ENCODE assay signal across 11 cellular contexts in genomic region chr14:23512156-23512555, GRCh38. TPM values are rescaled to one million over a fixed set of nuclear protein-coding genes. Genes with fewer than 3 reads are reported as not detected.
A peak's percentile ranks its signal among the peaks of the same experiment; 100 is the strongest.
DNase-seq lines count a peak whose midpoint lies in the region; TF ChIP-seq lines count a peak whose summit lies in the region.
"Had no signal": no experiment of that assay in that cellular context is flagged by ENCODE, and none has a peak within 500 bp of the region (broad histone marks: within the 10 kb centered on the region; RNA-seq: fewer than 3 reads in every experiment).

No MANE protein-coding gene starts in this region.

- no peaks in the 10 kb centered on the region for H3K4me1 Mint-ChIP-seq in chondrocyte (ENCODE audit: low read depth)
- H3K4me1 Mint-ChIP-seq: neural crest cell had no signal

- in situ Hi-C loops in astrocyte of the spinal cord (cut with HindIII; ENCODE audit: low sequenced_read_pairs): no loop called here

- peak overlapping the region; percentile 22 for H3K4me3 ChIP-seq in astrocyte of the spinal cord (ENCODE audit: low read depth, low read length)
- H3K4me3 ChIP-seq: cardiac muscle cell had no signal

- peak overlapping the region; percentile 68 for H3K27ac ChIP-seq in temporal lobe (ENCODE audit: low read depth, low read length)
- H3K27ac ChIP-seq: cardiac muscle cell had no signal

- peaks cover 5% of the 10 kb centered on the region for H3K36me3 Mint-ChIP-seq in chondrocyte (ENCODE audit: low read depth)

- H3K27me3 Mint-ChIP-seq in chondrocyte (ENCODE audit: low read depth): no peaks in the 10 kb centered on the region

- no peak for TF ChIP-seq CTCF in astrocyte of the spinal cord (IDR thresholded peaks at IDR 0.05; ENCODE audit: low read depth, low read length)
- no peak for TF ChIP-seq CTCF in chondrocyte (IDR thresholded peaks at IDR 0.05)

- H3K4me3 Mint-ChIP-seq in chondrocyte (ENCODE audit: unreplicated experiment): no peak overlapping the region
- H3K4me3 Mint-ChIP-seq: neural crest cell had no signal

- H3K9me3 Mint-ChIP-seq in chondrocyte (ENCODE audit: low read depth): no peaks in the 10 kb centered on the region
- H3K9me3 Mint-ChIP-seq: neural crest cell had no signal

- DNase-seq in activated T-cell treated with anti-CD3 and anti-CD28 coated beads for 48 hours (ENCODE audit: low read depth) (peak; percentile 1), activated T-cell treated with anti-CD3 and anti-CD28 coated beads for 4 hours (no peak), NCI-H748 treated with DMSO at 0.1 percent for 48 hours (lab: John Stamatoyannopoulos, UW) (peak; percentile 34), astrocyte of the spinal cord (ENCODE audit: low read depth, low spot score) (no peak), chondrocyte (ENCODE audit: low spot score) (no peak), HPDE6-E6E7 (ENCODE audit: extremely low spot score) (no peak)
- no peak for DNase-seq in stimulated activated naive CD4-positive, alpha-beta T cell treated with Interleukin-2 at 50 U/mL for 16 hours (lab: John Stamatoyannopoulos, UW)
- DNase-seq: AML-193 had no signal

- H3K27ac Mint-ChIP-seq in chondrocyte (ENCODE audit: unreplicated experiment): no peak overlapping the region

RNA-seq across cellular contexts. Expression of gene ZFHX2, which starts 39.4 kb away (rescaled TPM):
- total RNA-seq in temporal lobe (1.5 TPM), chondrocyte (5.9 to 11.8 TPM (median 9.8 TPM) in 3 replicates)

RNA-seq across cellular contexts. Expression of gene NGDN, which starts 42.7 kb away (rescaled TPM):
- total RNA-seq in temporal lobe (34.2 TPM), chondrocyte (23.2 to 25.2 TPM (median 23.5 TPM) in 3 replicates)

RNA-seq across cellular contexts. Expression of gene THTPA, which starts 43.9 kb away (rescaled TPM):
- total RNA-seq in temporal lobe (16.7 TPM), chondrocyte (11.8 to 21.6 TPM (median 12.3 TPM) in 3 replicates)

RNA-seq across cellular contexts. Expression of gene AP1G2, which starts 55.4 kb away (rescaled TPM):
- total RNA-seq in temporal lobe (10.6 TPM), chondrocyte (16.4 to 27.3 TPM (median 18.5 TPM) in 3 replicates)

Comparison
In these comparisons a context has a peak if more than half of its experiments do, and no peak if none do; other contexts are left out.
1. DNase-seq: peak in activated T-cell treated with anti-CD3 and anti-CD28 coated beads for 48 hours (single experiment) and NCI-H748 treated with DMSO at 0.1 percent for 48 hours (single experiment); none in activated T-cell treated with anti-CD3 and anti-CD28 coated beads for 4 hours (single experiment), astrocyte of the spinal cord (single experiment), stimulated activated naive CD4-positive, alpha-beta T cell treated with Interleukin-2 at 50 U/mL for 16 hours (single experiment), chondrocyte (single experiment) and HPDE6-E6E7 (single experiment).